Comparison of ENCODE assay signal across 21 cellular contexts in the genomic region with DNA sequence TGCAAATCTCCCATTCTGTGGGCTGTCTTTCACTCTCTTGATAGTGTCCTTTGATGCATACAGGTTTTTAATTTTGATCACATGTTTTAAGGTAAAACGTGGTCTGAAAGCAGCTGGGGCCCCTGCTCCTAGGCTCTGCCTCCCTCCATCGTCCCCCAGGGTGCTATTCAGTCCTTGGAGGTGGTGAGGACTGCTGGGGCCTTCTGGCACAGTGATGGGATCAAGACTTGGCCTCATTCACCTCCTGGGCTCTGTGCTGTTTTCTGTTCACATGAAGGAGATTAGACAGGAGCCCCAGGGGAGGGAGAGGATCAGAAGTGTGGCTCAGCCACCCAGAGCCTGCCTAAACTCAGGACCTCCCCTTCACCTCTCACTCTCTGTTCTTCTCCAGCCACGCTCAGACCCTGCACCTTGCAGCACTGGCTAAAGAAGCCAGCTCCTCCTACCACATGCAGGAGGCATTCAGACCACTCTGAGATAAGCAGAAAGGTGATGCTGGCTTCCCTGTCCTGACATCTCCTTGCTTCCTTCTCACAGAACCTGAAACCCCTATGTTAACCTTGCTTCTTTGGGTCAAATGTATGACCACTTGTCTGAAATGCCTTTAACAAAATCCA. TPM values are rescaled to one million over a fixed set of nuclear protein-coding genes. Genes with fewer than 3 reads are reported as not detected.
DNase-seq lines count a peak whose midpoint lies in the region; ATAC-seq and TF ChIP-seq lines count a peak whose summit lies in the region.
"Had no signal": no experiment of that assay in that cellular context is flagged by ENCODE, and none has a peak within 500 bp of the region (broad histone marks: within the 10 kb centered on the region; RNA-seq: fewer than 3 reads in every experiment).

No MANE protein-coding gene starts in this region.

- H3K79me2 ChIP-seq in neural progenitor cell (ENCODE audit: low read depth): no peaks in the 10 kb centered on the region

- H3K27me3 ChIP-seq in HUES48 (ENCODE audit: control insufficient read depth, insufficient read depth, low read length): no peaks in the 10 kb centered on the region
- H3K27me3 ChIP-seq in iPS-18a (ENCODE audit: control insufficient read depth, insufficient read depth, low read length): no peaks in the 10 kb centered on the region
- H3K27me3 ChIP-seq in neural progenitor cell: no peaks in the 10 kb centered on the region
- H3K27me3 ChIP-seq in SJCRH30: no peaks in the 10 kb centered on the region; the same call in 1 of the 2 replicates
- no peaks in the 10 kb centered on the region for H3K27me3 ChIP-seq in dorsolateral prefrontal cortex
- H3K27me3 ChIP-seq: MG63 had no signal

- no peak overlapping the region for H3K4me3 Mint-ChIP-seq in neural progenitor cell
- H3K4me3 Mint-ChIP-seq: CD4-positive, CD25-positive, alpha-beta regulatory T cell; HFFc6 had no signal

- no peaks in the 10 kb centered on the region for H3K9me3 ChIP-seq in HUES48 (ENCODE audit: control insufficient read depth, insufficient read depth, low read length)
- no peaks in the 10 kb centered on the region for H3K9me3 ChIP-seq in iPS-18a (ENCODE audit: control insufficient read depth, low read depth, low read length)
- H3K9me3 ChIP-seq in neural progenitor cell (ENCODE audit: low read depth): no peaks in the 10 kb centered on the region
- H3K9me3 ChIP-seq in SJCRH30 (replicated peaks): peaks cover 3% of the 10 kb centered on the region; the same call in 1 of the 2 replicates
- H3K9me3 ChIP-seq: MG63 had no signal

- H4K20me1 ChIP-seq in neural progenitor cell (ENCODE audit: low read depth): no peaks in the 10 kb centered on the region

- H3K9ac ChIP-seq in HUES48 (ENCODE audit: low read depth, low read length) (no peak overlapping the region; the same call in 1 of the 2 replicates), iPS-18a (ENCODE audit: low read length) (no peak overlapping the region), neural progenitor cell (no peak overlapping the region)
- H3K9ac ChIP-seq: GM23248 had no signal

- H3K4me1 Mint-ChIP-seq in neural progenitor cell: peaks cover 23% of the 10 kb centered on the region
- H3K4me1 Mint-ChIP-seq: CD4-positive, CD25-positive, alpha-beta regulatory T cell had no signal

- H3K9me3 Mint-ChIP-seq in neural progenitor cell: no peaks in the 10 kb centered on the region
- H3K9me3 Mint-ChIP-seq: HFFc6 had no signal

- peak; percentile 52 for ATAC-seq in SK-N-SH treated with all-trans-retinoic acid at 6 μM for 48 hours
- ATAC-seq: HepG2 had no signal

- no peaks in the 10 kb centered on the region for H3K36me3 ChIP-seq in HUES48 (ENCODE audit: control insufficient read depth, insufficient read depth, low read length)
- H3K36me3 ChIP-seq in iPS-18a (ENCODE audit: control insufficient read depth, low read depth, low read length): no peaks in the 10 kb centered on the region
- H3K36me3 ChIP-seq in neural progenitor cell: no peaks in the 10 kb centered on the region
- H3K36me3 ChIP-seq in SJCRH30: no peaks in the 10 kb centered on the region

- no peak for DNase-seq in neural progenitor cell (ENCODE audit: low spot score)
- DNase-seq in SW 1271 (lab: John Stamatoyannopoulos, UW): no peak
- no peak for DNase-seq in SJCRH30
- no peak for DNase-seq in dorsolateral prefrontal cortex
- DNase-seq: ACHN; Calu3; CD4-positive, CD25-positive, alpha-beta regulatory T cell; DMS79; GM23248; HFFc6; MG63; NCI-H1930; NCI-H2171; NCI-H446 treated with DMSO at 0.1 percent for 48 hours; NCI-H774; SHP77 had no signal

- H3F3A ChIP-seq in neural progenitor cell (ENCODE audit: low read depth): no peaks in the 10 kb centered on the region

- H3K27ac ChIP-seq in HUES48 (ENCODE audit: low read depth, low read length) (peak overlapping the region; percentile 68), iPS-18a (ENCODE audit: low read length) (no peak overlapping the region), neural progenitor cell (no peak overlapping the region), SJCRH30 (no peak overlapping the region), dorsolateral prefrontal cortex (no peak overlapping the region)
- H3K27ac ChIP-seq: GM23248, HL-60 had no signal

- no peak overlapping the region for H3K4me3 ChIP-seq in HUES48 (ENCODE audit: low read depth, low read length)
- H3K4me3 ChIP-seq in iPS-18a (ENCODE audit: low read length): peak overlapping the region; percentile 31
- no peak overlapping the region for H3K4me3 ChIP-seq in neural progenitor cell
- no peak overlapping the region for H3K4me3 ChIP-seq in SJCRH30
- H3K4me3 ChIP-seq in dorsolateral prefrontal cortex: no peak overlapping the region
- H3K4me3 ChIP-seq: GM23248, MG63 had no signal

- intact Hi-C loops in dorsolateral prefrontal cortex (cut with DNase I): no loop called here

- peaks cover 26% of the 10 kb centered on the region for H3K4me1 ChIP-seq in HUES48 (ENCODE audit: control insufficient read depth, insufficient read depth, low read length)
- peaks cover 24% of the 10 kb centered on the region for H3K4me1 ChIP-seq in iPS-18a (ENCODE audit: control insufficient read depth, low read depth, low read length)
- peaks cover 6% of the 10 kb centered on the region for H3K4me1 ChIP-seq in neural progenitor cell
- no peaks in the 10 kb centered on the region for H3K4me1 ChIP-seq in SJCRH30

- TF ChIP-seq CTCF in neural progenitor cell (IDR thresholded peaks at IDR 0.05) (no peak), dorsolateral prefrontal cortex (IDR thresholded peaks at IDR 0.05 in 54 of 56, conservative IDR thresholded peaks at IDR 0.05 in 2 of 56; ENCODE audit: low read depth in 1 of 56, partially characterized antibody in 56 of 56) (no peak)

- H2AFZ ChIP-seq in neural progenitor cell (replicated peaks): peak overlapping the region; percentile 32
- H2AFZ ChIP-seq: GM23248 had no signal

- H3K4me2 ChIP-seq in neural progenitor cell: peak overlapping the region; percentile 29

- H3K36me3 Mint-ChIP-seq in neural progenitor cell: no peaks in the 10 kb centered on the region
- H3K36me3 Mint-ChIP-seq: CD4-positive, CD25-positive, alpha-beta regulatory T cell had no signal

- peak overlapping the region; percentile 46 for H3K27ac Mint-ChIP-seq in neural progenitor cell
- H3K27ac Mint-ChIP-seq: CD4-positive, CD25-positive, alpha-beta regulatory T cell; HFFc6 had no signal

- H3K27me3 Mint-ChIP-seq in neural progenitor cell (ENCODE audit: insufficient read depth, low read depth): peaks cover 8% of the 10 kb centered on the region

TF ChIP-seq in SK-N-SH treated with all-trans-retinoic acid at 6 μM for 48 hours, 23 proteins besides CTCF, POLR2A, EP300 and RAD21 (continues in another document):
- TF ChIP-seq TCF4 (CRISPR knock-in tag; IDR thresholded peaks at IDR 0.05; ENCODE audit: borderline replicate concordance) (no peak), SNAI2 (CRISPR knock-in tag; IDR thresholded peaks at IDR 0.05) (no peak), ISL1 (CRISPR knock-in tag; IDR thresholded peaks at IDR 0.05) (no peak), PPARA (CRISPR knock-in tag; IDR thresholded peaks at IDR 0.05; ENCODE audit: borderline replicate concordance) (no peak), TOX (CRISPR knock-in tag; IDR thresholded peaks at IDR 0.05; ENCODE audit: borderline replicate concordance) (no peak), OSR1 (CRISPR knock-in tag; IDR thresholded peaks at IDR 0.05) (no peak), BACH2 (CRISPR knock-in tag; IDR thresholded peaks at IDR 0.05; ENCODE audit: borderline replicate concordance) (no peak), GLIS3 (CRISPR knock-in tag; IDR thresholded peaks at IDR 0.05) (no peak), ZNF565 (CRISPR knock-in tag; conservative IDR thresholded peaks at IDR 0.05; ENCODE audit: low read depth) (no peak), ESRRG (CRISPR knock-in tag; IDR thresholded peaks at IDR 0.05) (no peak)
- TF ChIP-seq, protein P1, sequence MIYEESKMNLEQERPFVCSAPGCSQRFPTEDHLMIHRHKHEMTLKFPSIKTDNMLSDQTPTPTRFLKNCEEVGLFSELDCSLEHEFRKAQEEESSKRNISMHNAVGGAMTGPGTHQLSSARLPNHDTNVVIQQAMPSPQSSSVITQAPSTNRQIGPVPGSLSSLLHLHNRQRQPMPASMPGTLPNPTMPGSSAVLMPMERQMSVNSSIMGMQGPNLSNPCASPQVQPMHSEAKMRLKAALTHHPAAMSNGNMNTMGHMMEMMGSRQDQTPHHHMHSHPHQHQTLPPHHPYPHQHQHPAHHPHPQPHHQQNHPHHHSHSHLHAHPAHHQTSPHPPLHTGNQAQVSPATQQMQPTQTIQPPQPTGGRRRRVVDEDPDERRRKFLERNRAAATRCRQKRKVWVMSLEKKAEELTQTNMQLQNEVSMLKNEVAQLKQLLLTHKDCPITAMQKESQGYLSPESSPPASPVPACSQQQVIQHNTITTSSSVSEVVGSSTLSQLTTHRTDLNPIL (CRISPR knock-in tag; IDR thresholded peaks at IDR 0.05; ENCODE audit: low read depth): no peak
- TF ChIP-seq, protein P2, sequence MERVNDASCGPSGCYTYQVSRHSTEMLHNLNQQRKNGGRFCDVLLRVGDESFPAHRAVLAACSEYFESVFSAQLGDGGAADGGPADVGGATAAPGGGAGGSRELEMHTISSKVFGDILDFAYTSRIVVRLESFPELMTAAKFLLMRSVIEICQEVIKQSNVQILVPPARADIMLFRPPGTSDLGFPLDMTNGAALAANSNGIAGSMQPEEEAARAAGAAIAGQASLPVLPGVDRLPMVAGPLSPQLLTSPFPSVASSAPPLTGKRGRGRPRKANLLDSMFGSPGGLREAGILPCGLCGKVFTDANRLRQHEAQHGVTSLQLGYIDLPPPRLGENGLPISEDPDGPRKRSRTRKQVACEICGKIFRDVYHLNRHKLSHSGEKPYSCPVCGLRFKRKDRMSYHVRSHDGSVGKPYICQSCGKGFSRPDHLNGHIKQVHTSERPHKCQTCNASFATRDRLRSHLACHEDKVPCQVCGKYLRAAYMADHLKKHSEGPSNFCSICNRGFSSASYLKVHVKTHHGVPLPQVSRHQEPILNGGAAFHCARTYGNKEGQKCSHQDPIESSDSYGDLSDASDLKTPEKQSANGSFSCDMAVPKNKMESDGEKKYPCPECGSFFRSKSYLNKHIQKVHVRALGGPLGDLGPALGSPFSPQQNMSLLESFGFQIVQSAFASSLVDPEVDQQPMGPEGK (CRISPR knock-in tag; IDR thresholded peaks at IDR 0.05; ENCODE audit: borderline replicate concordance): no peak

RNA-seq across cellular contexts. Expression of a gene that starts 43.9 kb away (rescaled TPM):
- 1.1 and 1.4 TPM in 2 replicates for total RNA-seq in neural progenitor cell (ENCODE audit: low replicate concordance)
- total RNA-seq in SJCRH30 (2014; rRNA removed; shearing (Covaris generic)): 0.06 and 0.13 TPM in 2 replicates
- 1 to 10 TPM in 116 of 120 experiments, under 1 TPM in 4; 0.63 to 9.3 (median 2.5) TPM for total RNA-seq in dorsolateral prefrontal cortex
- total RNA-seq: CD4-positive, CD25-positive, alpha-beta regulatory T cell had no signal
